10 cellular contexts compared by ENCODE assay signal in genomic region chr6:111870751-111871064, GRCh38. TPM values are rescaled to one million over a fixed set of nuclear protein-coding genes. Genes with fewer than 3 reads are reported as not detected.
DNase-seq lines count a peak whose midpoint lies in the region; ATAC-seq, FAIRE-seq and TF ChIP-seq lines count a peak whose summit lies in the region.
"Had no signal": no experiment of that assay in that cellular context is flagged by ENCODE, and none has a peak within 500 bp of the region (broad histone marks: within the 10 kb centered on the region; RNA-seq: fewer than 3 reads in every experiment).

No MANE protein-coding gene starts in this region.

- H3K4me3 ChIP-seq in Karpas-422 (ENCODE audit: low read length) (peak overlapping the region; percentile 97), dorsolateral prefrontal cortex (peak overlapping the region; percentile 58 to 95 (median 83)), small intestine (ENCODE audit: low read depth in 1 of 2, low read length in 2 of 2) (peak overlapping the region in 1 of 2 donors; percentile 20)

- H3K4me1 ChIP-seq in Karpas-422 (ENCODE audit: low read length): peaks cover 69% of the 10 kb centered on the region
- peaks cover 0 to 13% of the 10 kb centered on the region in 2 donors for H3K4me1 ChIP-seq in small intestine (ENCODE audit: control insufficient read depth in 2 of 2, insufficient read depth in 1 of 2, low read depth in 1 of 2, low read length in 1 of 2)

- H3K9me3 Mint-ChIP-seq in Calu3 (ENCODE audit: low read depth, unreplicated experiment): peaks cover 6% of the 10 kb centered on the region
- H3K9me3 Mint-ChIP-seq in neural crest cell: no peaks in the 10 kb centered on the region

- H3K27ac ChIP-seq in Karpas-422 (ENCODE audit: low read length) (peak overlapping the region; percentile 80), dorsolateral prefrontal cortex (peak overlapping the region in 46 of 59 donors; percentile 83 to 97 (median 92)), small intestine (ENCODE audit: low read depth in 1 of 2, low read length in 1 of 2) (no peak overlapping the region)

- H3K9ac ChIP-seq in Karpas-422 (ENCODE audit: low read length): peak overlapping the region; percentile 92

- no TSS peak for BruUV-seq in Calu3 (replicated peaks; lab: Mats Ljungman, UMichigan)

- ATAC-seq in GM18867 (IDR thresholded peaks at IDR 0.05; ENCODE audit: unreplicated experiment) (no peak), GM21390 (IDR thresholded peaks at IDR 0.05; ENCODE audit: unreplicated experiment) (no peak)

- H3K9me2 ChIP-seq in Karpas-422 (replicated peaks; ENCODE audit: insufficient read depth, low read length): no peaks in the 10 kb centered on the region

- peaks cover 6% of the 10 kb centered on the region; the same call in 1 of the 2 replicates for H4K20me1 ChIP-seq in Karpas-422 (ENCODE audit: insufficient read depth, low read depth, low read length)

- H2AFZ ChIP-seq in Karpas-422 (ENCODE audit: low read length): no peak overlapping the region

- H3K27me3 ChIP-seq in Karpas-422 (ENCODE audit: low read length) (no peaks in the 10 kb centered on the region), dorsolateral prefrontal cortex (no peaks in the 10 kb centered on the region), small intestine (ENCODE audit: control insufficient read depth in 2 of 2, insufficient read depth in 2 of 2, low read length in 2 of 2) (no peaks in the 10 kb centered on the region)

- H3K27ac Mint-ChIP-seq in Calu3 (ENCODE audit: unreplicated experiment): peak overlapping the region; percentile 72
- H3K27ac Mint-ChIP-seq in neural crest cell (ENCODE audit: unreplicated experiment): no peak overlapping the region

- WGBS in small intestine, 3 donors: 10 to 27% (median 12%) methylated on average over 4 of the region's 4 CpGs

- intact Hi-C loops in Calu3 (cut with micrococcal nuclease; ENCODE audit: unreplicated experiment): loop anchor here (1.0 to 5.0 kb wide), 5 partner anchors 26 to 160 kb away; no protein-coding TSS in a partner anchor
- intact Hi-C loops in dorsolateral prefrontal cortex (cut with DNase I): loop anchor here (5.0 to 10.0 kb wide), 5 partner anchors 53 to 127 kb away; no protein-coding TSS in a partner anchor

- peak overlapping the region; percentile 75 for H3K4me2 ChIP-seq in Karpas-422 (ENCODE audit: low read depth, low read length, poor library complexity, severe bottlenecking)

- no peak for FAIRE-seq in small intestine (lab: Jason Lieb, UNC)
- FAIRE-seq: colon had no signal

- TF ChIP-seq CTCF in Calu3 (IDR thresholded peaks at IDR 0.05; ENCODE audit: unreplicated experiment) (no peak), dorsolateral prefrontal cortex (IDR thresholded peaks at IDR 0.05 in 54 of 56, conservative IDR thresholded peaks at IDR 0.05 in 2 of 56; ENCODE audit: low read depth in 1 of 56, partially characterized antibody in 56 of 56) (peak in 1 of 56 donors; percentile 11), neural crest cell (conservative IDR thresholded peaks at IDR 0.05) (no peak)

- peak; percentile 29 for DNase-seq in Calu3
- no peak for DNase-seq in Karpas-422
- no peak for DNase-seq in dorsolateral prefrontal cortex
- DNase-seq in neural crest cell (ENCODE audit: low read depth, low spot score): no peak
- DNase-seq in small intestine: no peak
- DNase-seq in stimulated activated CD8-positive, alpha-beta memory T cell treated with anti-CD3 and anti-CD28 coated beads, Interleukin-4, amount 100 ng/mL, for 48 hours: no peak
- DNase-seq: NCI-H2029 had no signal

- peak overlapping the region; percentile 84 for H3K4me3 Mint-ChIP-seq in Calu3 (ENCODE audit: low read depth, unreplicated experiment)
- H3K4me3 Mint-ChIP-seq in neural crest cell: peak overlapping the region; percentile 100

- H3K27me3 Mint-ChIP-seq in Calu3 (ENCODE audit: unreplicated experiment) (no peaks in the 10 kb centered on the region), neural crest cell (ENCODE audit: low read depth) (no peaks in the 10 kb centered on the region)

- H3K36me3 Mint-ChIP-seq in Calu3 (ENCODE audit: insufficient read depth, unreplicated experiment) (peaks cover 33% of the 10 kb centered on the region), neural crest cell (ENCODE audit: low read depth) (no peaks in the 10 kb centered on the region)

- H3K4me1 Mint-ChIP-seq in Calu3 (ENCODE audit: low read depth, unreplicated experiment): peaks cover 10% of the 10 kb centered on the region
- H3K4me1 Mint-ChIP-seq in neural crest cell: peaks cover 74% of the 10 kb centered on the region

- H3K79me2 ChIP-seq in Karpas-422 (ENCODE audit: low read length): peaks cover 68% of the 10 kb centered on the region

- H3K36me3 ChIP-seq in Karpas-422 (ENCODE audit: insufficient read depth, low read length) (no peaks in the 10 kb centered on the region), small intestine (ENCODE audit: control insufficient read depth in 2 of 2, insufficient read depth in 2 of 2, low read length in 2 of 2) (no peaks in the 10 kb centered on the region)

- no peaks in the 10 kb centered on the region for H3K9me3 ChIP-seq in Karpas-422 (ENCODE audit: low read length)
- no peaks in the 10 kb centered on the region for H3K9me3 ChIP-seq in small intestine (ENCODE audit: control insufficient read depth, low read depth)

- CTCF ChIA-PET in Calu3 (lab: Charles Lee): no interaction called here

RNA-seq across cellular contexts. Expression of gene FYN, which starts 2.5 kb away (rescaled TPM):
- 61.0 and 64.6 TPM in 2 replicates for total RNA-seq in Calu3 (2022)
- 249 and 311 TPM in 2 replicates for total RNA-seq in Karpas-422 (2014; rRNA removed; shearing (Covaris generic); ENCODE audit: low replicate concordance)
- 100 to 1,000 TPM; 174 to 413 (median 233) TPM for total RNA-seq in dorsolateral prefrontal cortex
- 227 and 260 TPM in 2 replicates for total RNA-seq in neural crest cell
- 10 to 100 TPM; 17.9 to 33.8 (median 27.1) TPM for polyA plus RNA-seq in small intestine

Comparison
In these comparisons a context has a peak if more than half of its experiments do, and no peak if none do; other contexts are left out.
1. H3K27ac ChIP-seq: peak in Karpas-422 (single experiment) and dorsolateral prefrontal cortex (46 of 59); none in small intestine (0 of 2).